Comparison of ENCODE assay signal across 12 cellular contexts in the genomic region with DNA sequence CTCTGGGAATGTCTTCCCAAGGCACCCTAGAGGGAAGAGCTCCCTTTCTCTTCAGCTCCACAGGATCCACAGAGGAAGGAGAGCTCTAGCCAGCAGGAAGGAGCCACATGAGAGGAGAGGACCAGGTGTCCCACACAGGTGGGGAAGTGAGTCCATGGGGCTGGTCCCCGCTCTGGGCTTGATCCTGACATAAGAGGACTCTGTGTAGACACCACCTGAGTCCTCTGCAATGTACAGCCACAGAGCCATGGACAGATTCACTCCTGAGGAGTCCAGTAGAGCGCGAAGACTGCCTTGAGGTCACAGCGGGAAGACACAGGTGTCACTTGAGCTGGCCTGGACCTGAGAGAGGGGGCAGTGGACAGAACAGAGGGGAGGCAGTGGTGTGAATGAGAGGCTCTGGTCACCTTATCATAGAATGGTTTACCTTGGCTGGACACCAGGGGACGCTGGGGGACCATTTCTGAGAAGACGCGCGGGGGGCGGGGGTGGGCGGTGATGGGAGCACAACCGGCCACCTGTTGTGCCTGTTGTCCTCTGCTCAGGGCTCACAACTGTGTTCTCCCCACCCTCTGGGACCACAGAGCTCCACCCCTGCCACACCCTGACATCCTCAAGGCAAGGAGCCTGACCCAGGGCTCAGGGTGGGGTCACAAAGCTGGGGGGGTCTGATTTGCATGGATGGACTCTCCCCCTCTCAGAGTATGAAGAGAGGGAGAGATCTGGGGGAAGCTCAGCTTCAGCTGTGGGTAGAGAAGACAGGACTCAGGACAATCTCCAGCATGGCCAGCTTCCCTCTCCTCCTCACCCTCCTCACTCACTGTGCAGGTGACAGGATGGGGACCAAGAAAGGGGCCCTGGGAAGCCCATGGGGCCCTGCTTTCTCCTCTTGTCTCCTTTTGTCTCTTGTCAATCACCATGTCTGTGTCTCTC.
DNase-seq lines count a peak whose midpoint lies in the region; ATAC-seq and TF ChIP-seq lines count a peak whose summit lies in the region.
"Had no signal": no experiment of that assay in that cellular context is flagged by ENCODE, and none has a peak within 500 bp of the region (broad histone marks: within the 10 kb centered on the region; RNA-seq: fewer than 3 reads in every experiment).

No MANE protein-coding gene starts in this region.

- TF ChIP-seq POLR2A in spleen (IDR thresholded peaks at IDR 0.05) (no peak), GM18505 (IDR thresholded peaks at IDR 0.05; ENCODE audit: borderline replicate concordance, extremely low read depth, insufficient read depth, insufficient read length) (no peak)

- no peak overlapping the region for H3K4me3 Mint-ChIP-seq in effector memory CD8-positive, alpha-beta T cell
- H3K4me3 Mint-ChIP-seq in activated naive CD4-positive, alpha-beta T cell treated with anti-CD3 and anti-CD28 coated beads, Interleukin-2, amount 10 ng/mL, durations not matched to agents 7 days and 5 days = no peak overlapping the region
- H3K4me3 Mint-ChIP-seq: T-helper 1 cell treated with Interleukin-12 subunit alpha and Interleukin-12 subunit beta and Interleukin-4 antibody, amounts not matched to agents 30 μg/mL and 1 μg/mL, for 36 hours had no signal

- 22 to 54% (median 35%) methylated on average over 4 to 11 of the region's 11 CpGs for WGBS in spleen, 5 donors

- no peaks in the 10 kb centered on the region for H3K9me3 ChIP-seq in spleen
- H3K9me3 ChIP-seq: sigmoid colon had no signal

- intact Hi-C loops in spleen (cut with DNase I; ENCODE audit: low total_unique reads) = no loop called here

- H3K36me3 Mint-ChIP-seq in effector memory CD8-positive, alpha-beta T cell (ENCODE audit: insufficient read depth) = peaks cover 2% of the 10 kb centered on the region
- H3K36me3 Mint-ChIP-seq in activated naive CD4-positive, alpha-beta T cell treated with anti-CD3 and anti-CD28 coated beads, Interleukin-2, amount 10 ng/mL, durations not matched to agents 7 days and 5 days = no peaks in the 10 kb centered on the region

- H3K27ac ChIP-seq in spleen = peak overlapping the region in 4 of 8 donors; percentile 28 to 72 (median 50)
- H3K27ac ChIP-seq: sigmoid colon had no signal

- H3K36me3 ChIP-seq in spleen = no peaks in the 10 kb centered on the region
- H3K36me3 ChIP-seq: sigmoid colon had no signal

- no peak overlapping the region for H3K27ac Mint-ChIP-seq in effector memory CD8-positive, alpha-beta T cell
- no peak overlapping the region for H3K27ac Mint-ChIP-seq in activated naive CD4-positive, alpha-beta T cell treated with anti-CD3 and anti-CD28 coated beads, Interleukin-2, amount 10 ng/mL, durations not matched to agents 7 days and 5 days
- H3K27ac Mint-ChIP-seq: T-helper 1 cell treated with Interleukin-12 subunit alpha and Interleukin-12 subunit beta and Interleukin-4 antibody, amounts not matched to agents 30 μg/mL and 1 μg/mL, for 36 hours had no signal

- H3K9me3 Mint-ChIP-seq in effector memory CD8-positive, alpha-beta T cell = no peaks in the 10 kb centered on the region
- H3K9me3 Mint-ChIP-seq in activated naive CD4-positive, alpha-beta T cell treated with anti-CD3 and anti-CD28 coated beads, Interleukin-2, amount 10 ng/mL, durations not matched to agents 7 days and 5 days = no peaks in the 10 kb centered on the region
- H3K9me3 Mint-ChIP-seq: T-helper 1 cell treated with Interleukin-12 subunit alpha and Interleukin-12 subunit beta and Interleukin-4 antibody, amounts not matched to agents 30 μg/mL and 1 μg/mL, for 36 hours had no signal

- peaks cover 0 to 35% (median 12%) of the 10 kb centered on the region in 6 donors for H3K4me1 ChIP-seq in spleen
- H3K4me1 ChIP-seq: sigmoid colon had no signal

- CTCF ChIA-PET in activated naive CD4-positive, alpha-beta T cell treated with anti-CD3 and anti-CD28 coated beads, Interleukin-2, amount 10 ng/mL, durations not matched to agents 7 days and 5 days (lab: Charles Lee) = interaction anchor here (0.8 to 2.7 kb wide), 2 partner anchors 37 to 55 kb away, joined by 3 to 8 read pairs; no protein-coding TSS in a partner anchor

- peaks cover 90 to 96% of the 10 kb centered on the region in 2 donors for H3K27me3 Mint-ChIP-seq in effector memory CD8-positive, alpha-beta T cell
- H3K27me3 Mint-ChIP-seq in activated naive CD4-positive, alpha-beta T cell treated with anti-CD3 and anti-CD28 coated beads, Interleukin-2, amount 10 ng/mL, durations not matched to agents 7 days and 5 days = peaks cover 71% of the 10 kb centered on the region

- H3K27me3 ChIP-seq in spleen (replicated peaks in 1 of 7) = peaks cover 0 to 7% (median 0%) of the 10 kb centered on the region in 7 donors

- DNase-seq in NCI-H2196 (lab: John Stamatoyannopoulos, UW; ENCODE audit: unreplicated experiment) = peak; percentile 22
- DNase-seq in NCI-H2196 treated with DMSO at 0.1 percent for 48 hours (lab: John Stamatoyannopoulos, UW; ENCODE audit: unreplicated experiment) = no peak
- peak; percentile 81 for DNase-seq in NAMALWA (ENCODE audit: low spot score)
- DNase-seq in effector memory CD8-positive, alpha-beta T cell = no peak
- peak; percentile 90 for DNase-seq in spleen
- no peak for DNase-seq in activated naive CD4-positive, alpha-beta T cell treated with anti-CD3 and anti-CD28 coated beads, Interleukin-2, amount 10 ng/mL, durations not matched to agents 7 days and 5 days
- DNase-seq in cortex of kidney (lab: John Stamatoyannopoulos, UW) = no peak
- DNase-seq: activated gamma-delta T cell, NCI-H1105 treated with DMSO at 0.1 percent for 48 hours, sigmoid colon had no signal

- peak overlapping the region in 1 of 8 donors; percentile 25 for H3K4me3 ChIP-seq in spleen
- H3K4me3 ChIP-seq: sigmoid colon had no signal

- ATAC-seq in effector memory CD8-positive, alpha-beta T cell (replicated peaks) = peak; percentile 12
- ATAC-seq in GM18505 (IDR thresholded peaks at IDR 0.05; ENCODE audit: unreplicated experiment) = no peak

- H3K4me1 Mint-ChIP-seq in effector memory CD8-positive, alpha-beta T cell (ENCODE audit: low read depth in 2 of 2) = no peaks in the 10 kb centered on the region
- H3K4me1 Mint-ChIP-seq in activated naive CD4-positive, alpha-beta T cell treated with anti-CD3 and anti-CD28 coated beads, Interleukin-2, amount 10 ng/mL, durations not matched to agents 7 days and 5 days = no peaks in the 10 kb centered on the region

- peak in 8 of 11 experiments; percentile 4 to 46 (median 33) for TF ChIP-seq CTCF in spleen (IDR thresholded peaks at IDR 0.05 in 8 of 11, conservative IDR thresholded peaks at IDR 0.05 in 3 of 11)

Comparison
In these comparisons a context has a peak if more than half of its experiments do, and no peak if none do; other contexts are left out.
1. DNase-seq: peak in NCI-H2196 (single experiment), NAMALWA (single experiment) and spleen (single experiment); none in NCI-H2196 treated with DMSO at 0.1 percent for 48 hours (single experiment), effector memory CD8-positive, alpha-beta T cell (0 of 3), activated naive CD4-positive, alpha-beta T cell treated with anti-CD3 and anti-CD28 coated beads, Interleukin-2, amount 10 ng/mL, durations not matched to agents 7 days and 5 days (single experiment) and cortex of kidney (single experiment).